Comparison of ENCODE assay signal across 22 cellular contexts in the genomic region with DNA sequence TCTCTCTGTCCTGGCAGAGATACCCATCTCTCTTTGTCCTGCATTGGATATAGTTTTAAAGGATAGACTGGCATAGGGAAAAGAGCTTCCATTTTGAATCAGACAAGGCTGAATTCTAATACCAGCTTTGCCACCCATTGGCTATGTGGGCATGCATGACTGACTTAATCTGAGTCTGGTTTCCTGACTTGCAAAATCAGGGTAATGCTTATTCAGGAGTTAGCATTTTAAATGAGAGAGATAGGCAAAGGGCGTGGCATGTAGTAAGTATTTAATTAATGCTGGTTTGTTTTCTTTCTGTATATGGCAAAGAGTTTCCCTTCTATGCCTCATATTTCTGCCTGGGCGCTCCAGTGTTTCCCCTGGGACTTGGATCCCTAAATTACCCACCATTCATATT.
"Had no signal": no experiment of that assay in that cellular context is flagged by ENCODE, and none has a peak within 500 bp of the region (broad histone marks: within the 10 kb centered on the region; RNA-seq: fewer than 3 reads in every experiment).

No MANE protein-coding gene starts in this region.

- H3K36me3 Mint-ChIP-seq: natural killer cell treated with Interleukin-12 subunit alpha and Interleukin-12 subunit beta and Interleukin-15 and Interleukin-18, amount 100 ng/mL, for 72 hours; neural progenitor cell; stimulated activated naive B cell treated with anti-CD40 and anti-IgM and Interleukin-4, amounts not matched to agents 10 μg/mL and 1 μg/mL and 100 μg/mL, for 72 hours had no signal

- DNase-seq: effector memory CD8-positive, alpha-beta T cell; erythroblast; foreskin fibroblast; glutamatergic neuron; kidney; left cardiac atrium; left ventricle myocardium inferior; lower lobe of right lung; mesenchymal stem cell; midbrain; nucleus accumbens; ovary; right lobe of liver; stimulated activated CD4-positive, alpha-beta T cell treated with anti-CD3 and anti-CD28 coated beads, Interleukin-4, amount 100 ng/mL, for 24 hours; stimulated activated naive B cell treated with anti-CD40 and anti-IgM and Interleukin-4, amounts not matched to agents 10 μg/mL and 1 μg/mL and 100 μg/mL, for 72 hours; stimulated activated naive CD8-positive, alpha-beta T cell treated with anti-CD3 and anti-CD28 coated beads, Interleukin-15, amount 100 ng/mL, for 72 hours; testis; trophoblast cell had no signal

- H3K27ac Mint-ChIP-seq: dendritic cell treated with granulocyte-macrophage colony-stimulating factor and Interleukin-4, amounts not matched to agents 40 ng/mL and 50 ng/mL, for 4 days; effector memory CD8-positive, alpha-beta T cell; natural killer cell treated with Interleukin-12 subunit alpha and Interleukin-12 subunit beta and Interleukin-15 and Interleukin-18, amount 100 ng/mL, for 72 hours; neural progenitor cell; stimulated activated naive B cell treated with anti-CD40 and anti-IgM and Interleukin-4, amounts not matched to agents 10 μg/mL and 1 μg/mL and 100 μg/mL, for 72 hours; stimulated activated naive CD8-positive, alpha-beta T cell treated with anti-CD3 and anti-CD28 coated beads, Interleukin-15, amount 100 ng/mL, for 72 hours had no signal

- H3K27me3 ChIP-seq: gastroesophageal sphincter, neural progenitor cell, ovary, right lobe of liver, testis had no signal

- H3K27me3 Mint-ChIP-seq: dendritic cell treated with granulocyte-macrophage colony-stimulating factor and Interleukin-4, amounts not matched to agents 40 ng/mL and 50 ng/mL, for 4 days; effector memory CD8-positive, alpha-beta T cell; natural killer cell treated with Interleukin-12 subunit alpha and Interleukin-12 subunit beta and Interleukin-15 and Interleukin-18, amount 100 ng/mL, for 72 hours; stimulated activated naive B cell treated with anti-CD40 and anti-IgM and Interleukin-4, amounts not matched to agents 10 μg/mL and 1 μg/mL and 100 μg/mL, for 72 hours; stimulated activated naive CD8-positive, alpha-beta T cell treated with anti-CD3 and anti-CD28 coated beads, Interleukin-15, amount 100 ng/mL, for 72 hours had no signal

- H3K4me1 Mint-ChIP-seq: stimulated activated naive B cell treated with anti-CD40 and anti-IgM and Interleukin-4, amounts not matched to agents 10 μg/mL and 1 μg/mL and 100 μg/mL, for 72 hours; stimulated activated naive CD8-positive, alpha-beta T cell treated with anti-CD3 and anti-CD28 coated beads, Interleukin-15, amount 100 ng/mL, for 72 hours had no signal

- H3K4me3 ChIP-seq: gastroesophageal sphincter, left ventricle myocardium inferior, lower lobe of right lung, neural progenitor cell, ovary, right lobe of liver, testis had no signal

- H3K4me1 ChIP-seq: gastroesophageal sphincter, left ventricle myocardium inferior, lower lobe of right lung, neural progenitor cell, right lobe of liver, testis had no signal

- H2AFZ ChIP-seq: neural progenitor cell had no signal

- H3K4me3 Mint-ChIP-seq: dendritic cell treated with granulocyte-macrophage colony-stimulating factor and Interleukin-4, amounts not matched to agents 40 ng/mL and 50 ng/mL, for 4 days; effector memory CD8-positive, alpha-beta T cell; natural killer cell treated with Interleukin-12 subunit alpha and Interleukin-12 subunit beta and Interleukin-15 and Interleukin-18, amount 100 ng/mL, for 72 hours; neural progenitor cell; stimulated activated naive B cell treated with anti-CD40 and anti-IgM and Interleukin-4, amounts not matched to agents 10 μg/mL and 1 μg/mL and 100 μg/mL, for 72 hours; stimulated activated naive CD8-positive, alpha-beta T cell treated with anti-CD3 and anti-CD28 coated beads, Interleukin-15, amount 100 ng/mL, for 72 hours had no signal

- ATAC-seq: effector memory CD8-positive, alpha-beta T cell; gastroesophageal sphincter; left cardiac atrium; lower lobe of right lung; natural killer cell treated with Interleukin-12 subunit alpha and Interleukin-12 subunit beta and Interleukin-15 and Interleukin-18, amount 100 ng/mL, for 72 hours; right lobe of liver; stimulated activated naive B cell treated with anti-CD40 and anti-IgM and Interleukin-4, amounts not matched to agents 10 μg/mL and 1 μg/mL and 100 μg/mL, for 72 hours; stimulated activated naive CD8-positive, alpha-beta T cell treated with anti-CD3 and anti-CD28 coated beads, Interleukin-15, amount 100 ng/mL, for 72 hours had no signal

- H3K36me3 ChIP-seq: gastroesophageal sphincter, left ventricle myocardium inferior, lower lobe of right lung, neural progenitor cell, ovary, right lobe of liver had no signal

- H3K9me3 ChIP-seq: gastroesophageal sphincter, left ventricle myocardium inferior, lower lobe of right lung, ovary, right lobe of liver, testis had no signal

- H3K27ac ChIP-seq: gastroesophageal sphincter, left ventricle myocardium inferior, lower lobe of right lung, neural progenitor cell, ovary, right lobe of liver, testis had no signal

- H3K9me3 Mint-ChIP-seq: neural progenitor cell had no signal

- H3K4me2 ChIP-seq: neural progenitor cell had no signal
